19 cellular contexts compared by ENCODE assay signal in genomic region chr4:119977546-119977945, GRCh38.
"Had no signal": no experiment of that assay in that cellular context is flagged by ENCODE, and none has a peak within 500 bp of the region (broad histone marks: within the 10 kb centered on the region; RNA-seq: fewer than 3 reads in every experiment).

No MANE protein-coding gene starts in this region.

- H3K27me3 Mint-ChIP-seq: stimulated activated memory B cell treated with anti-CD40 and anti-IgM and Interleukin-4, amounts not matched to agents 10 μg/mL and 1 μg/mL and 100 μg/mL, for 72 hours had no signal

- H3K4me1 Mint-ChIP-seq: activated naive CD4-positive, alpha-beta T cell treated with anti-CD3 and anti-CD28 coated beads, Interleukin-2, amount 50 U/mL, for 24 hours; stimulated activated memory B cell treated with anti-CD40 and anti-IgM and Interleukin-4, amounts not matched to agents 10 μg/mL and 1 μg/mL and 100 μg/mL, for 72 hours had no signal

- H3K4me3 Mint-ChIP-seq: activated naive CD4-positive, alpha-beta T cell treated with anti-CD3 and anti-CD28 coated beads, Interleukin-2, amount 50 U/mL, for 24 hours; mesothelial cell of epicardium; neural crest cell; stimulated activated memory B cell treated with anti-CD40 and anti-IgM and Interleukin-4, amounts not matched to agents 10 μg/mL and 1 μg/mL and 100 μg/mL, for 72 hours had no signal

- H3K36me3 ChIP-seq: breast epithelium, lower lobe of right lung, right lobe of liver, thyroid gland, uterus, WERI-Rb-1 had no signal

- H3K27me3 ChIP-seq: breast epithelium, right lobe of liver, thyroid gland, uterus had no signal

- H3K27ac Mint-ChIP-seq: activated naive CD4-positive, alpha-beta T cell treated with anti-CD3 and anti-CD28 coated beads, Interleukin-2, amount 50 U/mL, for 24 hours; mesothelial cell of epicardium; stimulated activated memory B cell treated with anti-CD40 and anti-IgM and Interleukin-4, amounts not matched to agents 10 μg/mL and 1 μg/mL and 100 μg/mL, for 72 hours had no signal

- H3K9me3 Mint-ChIP-seq: activated naive CD4-positive, alpha-beta T cell treated with anti-CD3 and anti-CD28 coated beads, Interleukin-2, amount 50 U/mL, for 24 hours; neural crest cell; stimulated activated memory B cell treated with anti-CD40 and anti-IgM and Interleukin-4, amounts not matched to agents 10 μg/mL and 1 μg/mL and 100 μg/mL, for 72 hours had no signal

- H3K4me3 ChIP-seq: breast epithelium, lower lobe of right lung, psoas muscle, right lobe of liver, thyroid gland, uterus had no signal

- DNase-seq: activated CD4-positive, alpha-beta T cell treated with anti-CD3 and anti-CD28 coated beads, Interleukin-2, amount 50 U/mL, for 4 hours; activated gamma-delta T cell; cortex of kidney; effector CD4-positive, alpha-beta T cell; hippocampal formation; lower lobe of right lung; psoas muscle; right lobe of liver; stimulated activated CD4-positive, alpha-beta T cell treated with anti-CD3 and anti-CD28 coated beads, Interleukin-4, amount 100 ng/mL, for 24 hours; thyroid gland; uterus; WERI-Rb-1 had no signal

- H3K36me3 Mint-ChIP-seq: activated naive CD4-positive, alpha-beta T cell treated with anti-CD3 and anti-CD28 coated beads, Interleukin-2, amount 50 U/mL, for 24 hours; mesothelial cell of epicardium; stimulated activated memory B cell treated with anti-CD40 and anti-IgM and Interleukin-4, amounts not matched to agents 10 μg/mL and 1 μg/mL and 100 μg/mL, for 72 hours had no signal

- H3K27ac ChIP-seq: breast epithelium, lower lobe of right lung, psoas muscle, right lobe of liver, thyroid gland, uterus, WERI-Rb-1 had no signal

- H3K4me1 ChIP-seq: breast epithelium, lower lobe of right lung, psoas muscle, right lobe of liver, thyroid gland, uterus had no signal

- ATAC-seq: esophagus mucosa; left colon; lower lobe of right lung; psoas muscle; right lobe of liver; stimulated activated memory B cell treated with anti-CD40 and anti-IgM and Interleukin-4, amounts not matched to agents 10 μg/mL and 1 μg/mL and 100 μg/mL, for 72 hours had no signal

- H3K9me3 ChIP-seq: breast epithelium, lower lobe of right lung, psoas muscle, right lobe of liver, thyroid gland, uterus had no signal
